Comparison of ENCODE assay signal across 8 cellular contexts in genomic region chr4:2537011-2537830, GRCh38. TPM values are rescaled to one million over a fixed set of nuclear protein-coding genes. Genes with fewer than 3 reads are reported as not detected.
DNase-seq lines count a peak whose midpoint lies in the region; ATAC-seq and TF ChIP-seq lines count a peak whose summit lies in the region.

No MANE protein-coding gene starts in this region.

- intact Hi-C loops in esophagus squamous epithelium (cut with DNase I): no loop called here

- 0% methylated on average over 9 to 15 of the region's 103 CpGs for WGBS in esophagus squamous epithelium, 2 donors

- peak; percentile 7 for DNase-seq in NCI-H345 treated with DMSO at 0.1 percent for 48 hours (lab: John Stamatoyannopoulos, UW; ENCODE audit: unreplicated experiment)
- peak; percentile 56 for DNase-seq in activated T-cell treated with anti-CD3 and anti-CD28 coated beads for 48 hours (ENCODE audit: low read depth)
- DNase-seq in esophagus squamous epithelium (lab: John Stamatoyannopoulos, UW): no peak
- peak; percentile 38 to 79 (median 56) for DNase-seq in naive thymus-derived CD8-positive, alpha-beta T cell
- peak; percentile 29 to 63 (median 52) for DNase-seq in stimulated activated naive CD4-positive, alpha-beta T cell (lab: John Stamatoyannopoulos, UW)

- H3K4me3 ChIP-seq in GM12875 (ENCODE audit: low read depth, low read length) (peak overlapping the region; percentile 75), esophagus squamous epithelium (peak overlapping the region; percentile 76 to 99 (median 94))

- H3K27me3 ChIP-seq in esophagus squamous epithelium: no peaks in the 10 kb centered on the region

- H3K36me3 ChIP-seq in esophagus squamous epithelium: peaks cover 0 to 7% (median 0%) of the 10 kb centered on the region in 3 donors

- TF ChIP-seq CTCF in GM12875 (IDR thresholded peaks at IDR 0.05; ENCODE audit: borderline replicate concordance, insufficient read depth, low read depth, low read length) (no peak), esophagus squamous epithelium (IDR thresholded peaks at IDR 0.05) (no peak)

- POLR2A ChIA-PET in naive thymus-derived CD8-positive, alpha-beta T cell (lab: Charles Lee): interaction anchor here (1.0 to 2.4 kb wide), 6 partner anchors 32 to 398 kb away, joined by 3 to 32 read pairs (median 4); partner anchors contain the start of genes HAUS3, MXD4, POLN and RNF4

- H3K4me3 Mint-ChIP-seq in naive thymus-derived CD8-positive, alpha-beta T cell: peak overlapping the region; percentile 83 to 94 (median 90)

- no peaks in the 10 kb centered on the region for H3K9me3 ChIP-seq in esophagus squamous epithelium

- no peaks in the 10 kb centered on the region for H3K9me3 Mint-ChIP-seq in naive thymus-derived CD8-positive, alpha-beta T cell

- no peaks in the 10 kb centered on the region for H3K36me3 Mint-ChIP-seq in naive thymus-derived CD8-positive, alpha-beta T cell

- peaks cover 4 to 45% (median 23%) of the 10 kb centered on the region in 4 donors for H3K4me1 Mint-ChIP-seq in naive thymus-derived CD8-positive, alpha-beta T cell

- peak; percentile 29 for ATAC-seq in HG02642 (IDR thresholded peaks at IDR 0.05; ENCODE audit: poor library complexity, unreplicated experiment)
- peak; percentile 15 to 27 for ATAC-seq in naive thymus-derived CD8-positive, alpha-beta T cell
- no peak for ATAC-seq in HG03378 (IDR thresholded peaks at IDR 0.05; ENCODE audit: unreplicated experiment)

- peak in 1 of 4 donors; percentile 22 for TF ChIP-seq POLR2A in esophagus squamous epithelium (IDR thresholded peaks at IDR 0.05)

- H3K4me1 ChIP-seq in esophagus squamous epithelium: peaks cover 15 to 38% (median 22%) of the 10 kb centered on the region in 3 donors

- H3K27ac ChIP-seq in esophagus squamous epithelium: peak overlapping the region; percentile 88 to 99 (median 96)

- peak overlapping the region in 9 of 10 donors; percentile 83 to 96 (median 92) for H3K27ac Mint-ChIP-seq in naive thymus-derived CD8-positive, alpha-beta T cell

- H3K27me3 Mint-ChIP-seq in naive thymus-derived CD8-positive, alpha-beta T cell: no peaks in the 10 kb centered on the region

RNA-seq across cellular contexts. Expression of gene FAM193A, which starts 0.8 kb away (rescaled TPM):
- 10 to 100 TPM in 3 of 4 donors, 1 to 10 TPM in 1; 9.8 to 18.7 (median 16.4) TPM for total RNA-seq in esophagus squamous epithelium
- total RNA-seq in naive thymus-derived CD8-positive, alpha-beta T cell: 10 to 100 TPM; 47.4 to 48.6 TPM
- 1 to 10 TPM; 1.5 to 4.3 (median 1.7) TPM for polyA plus RNA-seq in naive thymus-derived CD8-positive, alpha-beta T cell
